ENCODE assay signal across 8 cellular contexts in the genomic region with DNA sequence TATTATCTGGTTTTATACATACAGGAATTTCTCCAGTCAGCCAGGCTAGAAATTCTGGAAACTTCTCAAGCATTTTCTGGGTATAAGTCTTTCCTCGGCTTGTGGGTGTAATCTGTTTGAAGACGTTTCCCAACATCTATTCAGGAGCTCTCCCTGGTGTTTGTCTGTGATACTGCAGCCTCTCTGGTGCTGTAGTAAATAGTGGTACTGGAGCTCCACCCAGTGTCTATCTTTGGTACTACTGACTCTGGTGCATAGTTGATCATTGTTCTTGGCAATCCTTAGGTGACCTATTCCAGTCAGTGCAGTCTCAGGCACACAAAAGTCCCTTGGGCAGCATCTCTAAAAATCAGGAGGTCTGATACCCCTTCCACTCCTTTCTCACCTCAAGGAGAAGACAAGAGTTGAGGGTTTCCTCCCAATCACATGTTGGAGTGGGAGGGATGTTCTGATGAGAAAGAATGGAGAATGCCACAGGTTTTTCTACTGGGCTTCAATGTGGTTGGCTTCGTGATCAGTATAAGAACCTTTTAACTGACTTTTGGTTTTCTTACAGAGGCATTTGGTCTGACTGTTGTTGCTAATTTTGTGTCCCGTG.
DNase-seq lines count a peak whose midpoint lies in the region; ATAC-seq and TF ChIP-seq lines count a peak whose summit lies in the region.

No MANE protein-coding gene starts in this region.

- intact Hi-C loops in CD8-positive, alpha-beta T cell (cut with DNase I, micrococcal nuclease) = loop anchor here (1.0 to 5.0 kb wide), 12 partner anchors 20 to 1937 kb away; no protein-coding TSS in a partner anchor

- ATAC-seq in CD8-positive, alpha-beta T cell = peak; percentile 100
- ATAC-seq in GM19397 (IDR thresholded peaks at IDR 0.05; ENCODE audit: unreplicated experiment) (peak; percentile 74), HG03558 (IDR thresholded peaks at IDR 0.05; ENCODE audit: extremely low read depth, unreplicated experiment) (peak; percentile 68)

- no peaks in the 10 kb centered on the region for H3K36me3 ChIP-seq in CD8-positive, alpha-beta T cell (ENCODE audit: insufficient read depth, low read length)

- H3K27ac ChIP-seq in CD8-positive, alpha-beta T cell (ENCODE audit: low read depth, low read length) = no peak overlapping the region

- H3K36me3 Mint-ChIP-seq in CD8-positive, alpha-beta T cell = no peaks in the 10 kb centered on the region
- peaks cover 8% of the 10 kb centered on the region for H3K36me3 Mint-ChIP-seq in activated CD4-positive, alpha-beta memory T cell treated with anti-CD3 and anti-CD28 coated beads, Interleukin-2, amount 10 ng/mL, durations not matched to agents 7 days and 5 days (ENCODE audit: low read depth)
- H3K36me3 Mint-ChIP-seq in mesothelial cell of epicardium = peaks cover 13% of the 10 kb centered on the region

- peaks cover 3% of the 10 kb centered on the region for H3K4me1 Mint-ChIP-seq in CD8-positive, alpha-beta T cell (ENCODE audit: low read depth)
- peaks cover 37% of the 10 kb centered on the region for H3K4me1 Mint-ChIP-seq in activated CD4-positive, alpha-beta memory T cell treated with anti-CD3 and anti-CD28 coated beads, Interleukin-2, amount 10 ng/mL, durations not matched to agents 7 days and 5 days
- H3K4me1 Mint-ChIP-seq in mesothelial cell of epicardium = peaks cover 5% of the 10 kb centered on the region

- H3K27me3 ChIP-seq in CD8-positive, alpha-beta T cell (ENCODE audit: insufficient read depth, low read length) = no peaks in the 10 kb centered on the region

- peaks cover 24% of the 10 kb centered on the region for H3K9me3 Mint-ChIP-seq in CD8-positive, alpha-beta T cell
- H3K9me3 Mint-ChIP-seq in activated CD4-positive, alpha-beta memory T cell treated with anti-CD3 and anti-CD28 coated beads, Interleukin-2, amount 10 ng/mL, durations not matched to agents 7 days and 5 days = peaks cover 15% of the 10 kb centered on the region
- H3K9me3 Mint-ChIP-seq in mesothelial cell of epicardium = peaks cover 42% of the 10 kb centered on the region

- peak; percentile 68 to 82 (median 77) for DNase-seq in CD8-positive, alpha-beta T cell
- DNase-seq in NCI-H774 (lab: John Stamatoyannopoulos, UW) = peak; percentile 20
- peak; percentile 84 for DNase-seq in activated CD4-positive, alpha-beta memory T cell treated with anti-CD3 and anti-CD28 coated beads, Interleukin-2, amount 10 ng/mL, durations not matched to agents 7 days and 5 days
- peak; percentile 70 for DNase-seq in effector CD8-positive, alpha-beta T cell (lab: John Stamatoyannopoulos, UW)
- DNase-seq in mesothelial cell of epicardium (ENCODE audit: low spot score in 2 of 2, unreplicated experiment in 2 of 2) = peak; percentile 28 to 76
- peak; percentile 53 to 71 for DNase-seq in stimulated activated CD8-positive, alpha-beta memory T cell treated with anti-CD3 and anti-CD28 coated beads, Interleukin-7, amount 100 ng/mL, for 1 hour (ENCODE audit: low read depth in 2 of 2)

- no peak overlapping the region for H3K4me3 ChIP-seq in CD8-positive, alpha-beta T cell (ENCODE audit: low read depth, low read length)

- no peaks in the 10 kb centered on the region for H3K4me1 ChIP-seq in CD8-positive, alpha-beta T cell (ENCODE audit: insufficient read depth, low read length)

- no peak overlapping the region for H3K27ac Mint-ChIP-seq in CD8-positive, alpha-beta T cell
- H3K27ac Mint-ChIP-seq in activated CD4-positive, alpha-beta memory T cell treated with anti-CD3 and anti-CD28 coated beads, Interleukin-2, amount 10 ng/mL, durations not matched to agents 7 days and 5 days = no peak overlapping the region
- H3K27ac Mint-ChIP-seq in mesothelial cell of epicardium = no peak overlapping the region

- CTCF ChIA-PET in CD8-positive, alpha-beta T cell (lab: Charles Lee) = interaction anchor here (0.6 to 6.2 kb wide), 24 partner anchors 8 to 1937 kb away, joined by 3 to 74 read pairs (median 4); no protein-coding TSS in a partner anchor
- CTCF ChIA-PET in activated CD4-positive, alpha-beta memory T cell treated with anti-CD3 and anti-CD28 coated beads, Interleukin-2, amount 10 ng/mL, durations not matched to agents 7 days and 5 days (lab: Charles Lee) = interaction anchor here (0.7 to 5.8 kb wide), 26 partner anchors 11 to 1167 kb away, joined by 3 to 51 read pairs (median 4); a partner anchor contains a TSS

- H3K27me3 Mint-ChIP-seq in CD8-positive, alpha-beta T cell (ENCODE audit: low read depth) = peaks cover 4% of the 10 kb centered on the region
- peaks cover 33% of the 10 kb centered on the region for H3K27me3 Mint-ChIP-seq in activated CD4-positive, alpha-beta memory T cell treated with anti-CD3 and anti-CD28 coated beads, Interleukin-2, amount 10 ng/mL, durations not matched to agents 7 days and 5 days
- no peaks in the 10 kb centered on the region for H3K27me3 Mint-ChIP-seq in mesothelial cell of epicardium (ENCODE audit: low read depth)

- POLR2A ChIA-PET in CD8-positive, alpha-beta T cell (lab: Charles Lee) = interaction anchor here (1.0 to 1.1 kb wide), 2 partner anchors 9 to 732 kb away, joined by 3 to 4 read pairs; a partner anchor contains a TSS
- POLR2A ChIA-PET in activated CD4-positive, alpha-beta memory T cell treated with anti-CD3 and anti-CD28 coated beads, Interleukin-2, amount 10 ng/mL, durations not matched to agents 7 days and 5 days (lab: Charles Lee) = interaction anchor here (0.6 to 1.8 kb wide), 2 partner anchors 116 to 207 kb away, joined by 3 to 6 read pairs; a partner anchor contains a TSS

- H3K9me3 ChIP-seq in CD8-positive, alpha-beta T cell (ENCODE audit: low read length) = no peaks in the 10 kb centered on the region

- peak; percentile 98 for TF ChIP-seq CTCF in CD8-positive, alpha-beta T cell (IDR thresholded peaks at IDR 0.05)
- peak; percentile 90 for TF ChIP-seq CTCF in mesothelial cell of epicardium (IDR thresholded peaks at IDR 0.05; ENCODE audit: unreplicated experiment)

- no peak overlapping the region for H3K4me3 Mint-ChIP-seq in CD8-positive, alpha-beta T cell
- H3K4me3 Mint-ChIP-seq in activated CD4-positive, alpha-beta memory T cell treated with anti-CD3 and anti-CD28 coated beads, Interleukin-2, amount 10 ng/mL, durations not matched to agents 7 days and 5 days = no peak overlapping the region
- no peak overlapping the region for H3K4me3 Mint-ChIP-seq in mesothelial cell of epicardium

Comparison
In these comparisons a context has a peak if more than half of its experiments do, and no peak if none do; other contexts are left out.
1. DNase-seq: peak in every context shown above with its lines; median percentile 84 in activated CD4-positive, alpha-beta memory T cell treated with anti-CD3 and anti-CD28 coated beads, Interleukin-2, amount 10 ng/mL, durations not matched to agents 7 days and 5 days; 77 in CD8-positive, alpha-beta T cell; 70 in effector CD8-positive, alpha-beta T cell; 62 in stimulated activated CD8-positive, alpha-beta memory T cell treated with anti-CD3 and anti-CD28 coated beads, Interleukin-7, amount 100 ng/mL, for 1 hour; 52 in mesothelial cell of epicardium; 20 in NCI-H774.